In genomic region chr2:223956267-223956666, GRCh38 we compare ENCODE assay signal across 8 cellular contexts. TPM values are rescaled to one million over a fixed set of nuclear protein-coding genes. Genes with fewer than 3 reads are reported as not detected.
DNase-seq lines count a peak whose midpoint lies in the region; ATAC-seq, FAIRE-seq and TF ChIP-seq lines count a peak whose summit lies in the region.

No MANE protein-coding gene starts in this region.

- H3K27ac ChIP-seq in coronary artery (peak overlapping the region; percentile 73 to 82), skeletal muscle tissue (ENCODE audit: low read depth, low read length) (peak overlapping the region; percentile 78), pancreas (peak overlapping the region in 2 of 4 donors; percentile 76 to 78), small intestine (ENCODE audit: low read depth in 1 of 2, low read length in 1 of 2) (peak overlapping the region in 1 of 2 donors; percentile 63)

- TF ChIP-seq CTCF in coronary artery (IDR thresholded peaks at IDR 0.05) (no peak), pancreas (IDR thresholded peaks at IDR 0.05) (no peak)

- ATAC-seq in GM18907 (IDR thresholded peaks at IDR 0.05; ENCODE audit: unreplicated experiment) (peak; percentile 32), HG03520 (IDR thresholded peaks at IDR 0.05; ENCODE audit: unreplicated experiment) (peak; percentile 23), pancreas (no peak)

- intact Hi-C loops in pancreas (cut with DNase I): no loop called here

- H3K9ac ChIP-seq in skeletal muscle tissue (ENCODE audit: low read depth in 1 of 3, low read length in 3 of 3): peak overlapping the region in 2 of 3 donors; percentile 80 to 97

- 96% methylated on average over 4 of the region's 4 CpGs for WGBS in pancreas, 2 donors
- 81 to 90% (median 81%) methylated on average over 4 of the region's 4 CpGs for WGBS in small intestine, 3 donors

- H3K36me3 ChIP-seq in skeletal muscle tissue (ENCODE audit: control insufficient read depth in 3 of 3, insufficient read depth in 3 of 3, low read length in 3 of 3) (peaks cover 4 to 11% (median 9%) of the 10 kb centered on the region in 3 donors), pancreas (peaks cover 0 to 5% (median 0%) of the 10 kb centered on the region in 3 donors), small intestine (ENCODE audit: control insufficient read depth in 2 of 2, insufficient read depth in 2 of 2, low read length in 2 of 2) (peaks cover 0 to 6% of the 10 kb centered on the region in 2 donors)

- H3K4me3 ChIP-seq in coronary artery (peak overlapping the region; percentile 77), skeletal muscle tissue (ENCODE audit: low read length in 3 of 3) (peak overlapping the region in 1 of 3 donors; percentile 63), pancreas (no peak overlapping the region), small intestine (ENCODE audit: low read depth in 1 of 2, low read length in 2 of 2) (no peak overlapping the region)

- no peaks in the 10 kb centered on the region for H3K27me3 ChIP-seq in skeletal muscle tissue (ENCODE audit: control insufficient read depth in 3 of 3, insufficient read depth in 3 of 3, low read length in 3 of 3)
- H3K27me3 ChIP-seq in pancreas: no peaks in the 10 kb centered on the region
- H3K27me3 ChIP-seq in small intestine (ENCODE audit: control insufficient read depth in 2 of 2, insufficient read depth in 2 of 2, low read length in 2 of 2): no peaks in the 10 kb centered on the region

- H3K9me3 ChIP-seq in skeletal muscle tissue (ENCODE audit: control insufficient read depth in 3 of 3, low read length in 3 of 3): no peaks in the 10 kb centered on the region
- H3K9me3 ChIP-seq in pancreas: no peaks in the 10 kb centered on the region
- H3K9me3 ChIP-seq in small intestine (ENCODE audit: control insufficient read depth, low read depth): no peaks in the 10 kb centered on the region

- no peak for DNase-seq in coronary artery (ENCODE audit: low spot score)
- no peak for DNase-seq in pancreas
- DNase-seq in amniotic stem cell (lab: John Stamatoyannopoulos, UW): no peak
- no peak for DNase-seq in germinal center (ENCODE audit: low spot score)
- no peak for DNase-seq in small intestine

- FAIRE-seq in pancreas (lab: Jason Lieb, UNC) (no peak), small intestine (lab: Jason Lieb, UNC) (no peak)

- H3K4me1 ChIP-seq in skeletal muscle tissue (ENCODE audit: control insufficient read depth in 3 of 3, insufficient read depth in 3 of 3, low read length in 3 of 3): peaks cover 23 to 36% (median 36%) of the 10 kb centered on the region in 3 donors
- H3K4me1 ChIP-seq in pancreas: peaks cover 24 to 39% (median 33%) of the 10 kb centered on the region in 3 donors
- H3K4me1 ChIP-seq in small intestine (ENCODE audit: control insufficient read depth in 2 of 2, insufficient read depth in 1 of 2, low read depth in 1 of 2, low read length in 1 of 2): peaks cover 0 to 7% of the 10 kb centered on the region in 2 donors

RNA-seq across cellular contexts. Expression of gene MRPL44, which starts 1.0 kb away (rescaled TPM):
- total RNA-seq in skeletal muscle tissue (30.3 TPM), pancreas (10 to 100 TPM in 3 of 6 donors, 1 to 10 TPM in 3; 6.8 to 11.5 (median 9.6) TPM)
- polyA plus RNA-seq in pancreas (10 to 100 TPM in 1 of 2 donors, 1 to 10 TPM in 1; 5.9 to 12.7 TPM), small intestine (10 to 100 TPM; 28.1 to 33.9 (median 31.8) TPM)

RNA-seq across cellular contexts. Expression of gene WDFY1, which starts 11.1 kb away (rescaled TPM):
- total RNA-seq in skeletal muscle tissue: 38.1 TPM
- total RNA-seq in pancreas: 10 to 100 TPM; 13.5 to 25.9 (median 17.1) TPM
- polyA plus RNA-seq in pancreas: 1 to 10 TPM; 5.5 to 8.2 TPM
- 10 to 100 TPM in 2 of 3 donors, 1 to 10 TPM in 1; 9.5 to 18.3 (median 13.2) TPM for polyA plus RNA-seq in small intestine

Comparison
In these comparisons a context has a peak if more than half of its experiments do, and no peak if none do; other contexts are left out.
1. ATAC-seq: peak in GM18907 (single experiment) and HG03520 (single experiment); none in pancreas (0 of 4).